In the genomic region with DNA sequence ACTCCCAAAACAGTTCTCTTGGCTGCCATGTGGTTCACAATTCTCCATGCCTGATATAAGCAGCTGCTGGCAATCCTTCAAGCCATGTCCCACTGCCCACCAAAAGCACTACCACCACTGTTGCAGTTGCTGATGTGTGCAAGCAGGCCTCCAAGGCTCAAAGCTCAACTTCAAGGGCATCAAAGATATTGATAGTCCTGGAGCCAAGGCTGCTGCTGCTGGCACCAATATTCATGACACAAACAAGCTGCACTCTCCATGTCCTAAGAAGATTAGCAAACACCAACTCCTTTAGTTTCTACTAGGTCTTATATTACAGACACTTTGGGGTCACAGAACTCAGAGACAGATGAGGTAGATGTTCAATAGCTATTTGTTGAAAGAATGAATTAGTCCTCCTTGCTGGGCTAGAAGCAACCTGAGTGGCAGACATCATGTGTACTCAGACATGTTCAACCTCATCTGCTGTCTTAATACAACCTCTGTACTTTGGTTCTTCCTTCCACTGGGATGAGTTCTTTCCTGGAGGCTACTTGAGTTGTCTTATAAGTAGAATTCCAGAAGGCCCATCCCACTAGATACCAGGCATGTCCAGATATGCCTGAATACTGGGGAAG, we compare ENCODE assay signal across 1 cellular context.
TF ChIP-seq lines count a peak whose summit lies in the region.

No MANE protein-coding gene starts in this region.

TF ChIP-seq in H1, 55 proteins besides CTCF, POLR2A, EP300 and RAD21:
- TF ChIP-seq MAFK (IDR thresholded peaks at IDR 0.05; ENCODE audit: low read depth, low read length) (no peak), KDM4A (IDR thresholded peaks at IDR 0.05; ENCODE audit: low read depth, low read length, severe bottlenecking) (no peak), TEAD4 (IDR thresholded peaks at IDR 0.05; ENCODE audit: low read depth, low read length) (no peak), TAF1 (IDR thresholded peaks at IDR 0.05; ENCODE audit: low read depth, low read length) (no peak), HDAC6 (IDR thresholded peaks at IDR 0.05; ENCODE audit: low read depth, low read length) (no peak), GTF2F1 (IDR thresholded peaks at IDR 0.05; ENCODE audit: borderline replicate concordance, low read depth, low read length) (no peak), PHF8 (conservative IDR thresholded peaks at IDR 0.05; ENCODE audit: low read depth, low read length) (no peak)
